Comparison of ENCODE assay signal across 8 cellular contexts in the genomic region with DNA sequence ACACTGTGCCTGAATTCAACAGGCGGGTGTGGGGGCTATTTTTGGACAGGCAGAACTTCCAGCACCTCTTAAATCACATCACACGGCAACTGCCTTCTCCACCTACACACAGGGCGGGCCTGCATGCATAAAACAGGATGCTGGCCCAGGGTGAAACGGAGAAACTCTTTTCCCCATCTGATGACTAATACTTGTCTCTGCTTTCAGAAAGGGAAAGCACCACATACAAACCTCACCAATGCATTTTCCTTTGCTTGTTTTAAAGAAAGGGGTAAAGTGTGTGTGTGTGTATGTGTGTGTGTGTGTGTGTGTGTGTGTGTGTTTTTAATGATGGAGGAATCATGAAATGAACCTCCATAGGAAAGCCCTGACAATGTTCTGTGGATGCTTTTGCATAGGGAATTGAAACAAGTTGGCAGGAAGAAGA. TPM values are rescaled to one million over a fixed set of nuclear protein-coding genes. Genes with fewer than 3 reads are reported as not detected.
DNase-seq lines count a peak whose midpoint lies in the region; ATAC-seq and TF ChIP-seq lines count a peak whose summit lies in the region.

No MANE protein-coding gene starts in this region.

- peak; percentile 100 for ATAC-seq in GM19395 (IDR thresholded peaks at IDR 0.05; ENCODE audit: unreplicated experiment)
- ATAC-seq in HG03196 (IDR thresholded peaks at IDR 0.05; ENCODE audit: unreplicated experiment) = peak; percentile 100
- ATAC-seq in body of pancreas = peak; percentile 30

- H3K27me3 ChIP-seq in body of pancreas (no peaks in the 10 kb centered on the region), tibial nerve (no peaks in the 10 kb centered on the region)

- DNase-seq in CD1c-positive myeloid dendritic cell (ENCODE audit: extremely low spot score) (peak; percentile 80), body of pancreas (no peak), T-helper 9 cell (no peak), tibial nerve (ENCODE audit: low spot score in 2 of 2) (no peak), NCI-H82 (lab: John Stamatoyannopoulos, UW) (no peak)
- DNase-seq in stimulated activated CD4-positive, alpha-beta T cell treated with anti-CD3 and anti-CD28 coated beads, Interleukin-2, amount 100 ng/mL, for 24 hours = peak; percentile 19 to 43

- intact Hi-C loops in body of pancreas (cut with DNase I) = no loop called here

- no peak for TF ChIP-seq EP300 in tibial nerve (IDR thresholded peaks at IDR 0.05)

- 59 to 67% methylated on average over 4 of the region's 4 CpGs for WGBS in body of pancreas, 2 donors
- whole genome bisulfite sequencing in tibial nerve, 2 donors = 1 to 4% methylated on average over 4 of the region's 4 CpGs

- TF ChIP-seq CTCF in body of pancreas (IDR thresholded peaks at IDR 0.05) = no peak
- no peak for TF ChIP-seq CTCF in tibial nerve (IDR thresholded peaks at IDR 0.05)

- H3K36me3 ChIP-seq in body of pancreas (replicated peaks in 1 of 2; ENCODE audit: insufficient read depth in 1 of 2, low read depth in 2 of 2) (no peaks in the 10 kb centered on the region), tibial nerve (no peaks in the 10 kb centered on the region)

- TF ChIP-seq POLR2A in body of pancreas (IDR thresholded peaks at IDR 0.05) (no peak), tibial nerve (IDR thresholded peaks at IDR 0.05) (no peak)

- H3K27ac ChIP-seq in body of pancreas = no peak overlapping the region
- no peak overlapping the region for H3K27ac ChIP-seq in tibial nerve

- H3K4me3 ChIP-seq in body of pancreas (no peak overlapping the region), tibial nerve (no peak overlapping the region)

- no peaks in the 10 kb centered on the region for H3K4me1 ChIP-seq in body of pancreas
- H3K4me1 ChIP-seq in tibial nerve = peaks cover 0 to 16% (median 0%) of the 10 kb centered on the region in 4 donors

- H3K9me3 ChIP-seq in body of pancreas (no peaks in the 10 kb centered on the region), tibial nerve (no peaks in the 10 kb centered on the region)

RNA-seq across cellular contexts. Expression of gene SPAG17, which starts 48.5 kb away (rescaled TPM):
- total RNA-seq in body of pancreas = 1 to 10 TPM in 1 of 2 donors, not detected in 1; 1.6 TPM
- total RNA-seq in tibial nerve = 1 to 10 TPM in 2 of 4 donors, under 1 TPM in 2; under 0.01 to 4.2 (median 1.2) TPM

Comparison
In these comparisons a context has a peak if more than half of its experiments do, and no peak if none do; other contexts are left out.
1. DNase-seq: peak in CD1c-positive myeloid dendritic cell (single experiment) and stimulated activated CD4-positive, alpha-beta T cell treated with anti-CD3 and anti-CD28 coated beads, Interleukin-2, amount 100 ng/mL, for 24 hours (2 of 2); none in body of pancreas (0 of 4), T-helper 9 cell (single experiment), tibial nerve (0 of 2) and NCI-H82 (single experiment).
2. ATAC-seq: peak in every context shown above with its lines; median percentile 100 in GM19395; 100 in HG03196; 30 in body of pancreas.